1 cellular context compared by ENCODE assay signal in the genomic region with DNA sequence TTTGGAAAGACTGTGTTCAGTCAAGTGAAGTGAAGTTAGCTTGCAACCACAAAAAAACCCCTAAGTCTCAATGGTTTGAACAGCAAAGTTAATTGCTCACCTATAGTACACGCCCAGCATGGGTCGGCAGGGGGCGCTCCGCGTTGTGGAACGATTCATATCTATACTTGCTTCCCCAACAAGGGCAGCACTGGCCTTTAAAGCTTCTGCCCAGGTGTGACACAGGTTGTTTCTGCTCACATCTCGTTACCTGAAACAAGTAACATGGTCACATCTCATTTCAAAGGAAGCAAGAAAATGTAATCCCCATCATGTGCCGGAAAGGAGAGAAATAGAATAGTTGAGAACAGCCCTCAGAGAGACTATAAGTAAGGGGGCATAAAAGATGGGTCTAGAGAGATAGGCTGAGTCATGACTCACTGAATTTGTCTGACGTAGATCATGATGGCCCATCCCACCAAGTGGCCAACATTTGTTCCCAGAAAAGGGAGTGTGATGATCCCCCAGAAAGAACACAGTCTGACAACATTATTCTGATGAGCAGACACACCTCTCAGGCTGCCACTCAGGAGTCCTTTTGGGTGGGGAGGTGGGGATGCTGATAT.
TF ChIP-seq lines count a peak whose summit lies in the region.

No MANE protein-coding gene starts in this region.

TF ChIP-seq in HEK293, 187 proteins besides CTCF, POLR2A, EP300 and RAD21 (continued from another document):
- TF ChIP-seq TSHZ1 (tag by site-specific recombination; IDR thresholded peaks at IDR 0.05; ENCODE audit: borderline replicate concordance), result no peak
- TF ChIP-seq ZNF133 (tag by site-specific recombination; IDR thresholded peaks at IDR 0.05), result no peak
- TF ChIP-seq, protein P1, sequence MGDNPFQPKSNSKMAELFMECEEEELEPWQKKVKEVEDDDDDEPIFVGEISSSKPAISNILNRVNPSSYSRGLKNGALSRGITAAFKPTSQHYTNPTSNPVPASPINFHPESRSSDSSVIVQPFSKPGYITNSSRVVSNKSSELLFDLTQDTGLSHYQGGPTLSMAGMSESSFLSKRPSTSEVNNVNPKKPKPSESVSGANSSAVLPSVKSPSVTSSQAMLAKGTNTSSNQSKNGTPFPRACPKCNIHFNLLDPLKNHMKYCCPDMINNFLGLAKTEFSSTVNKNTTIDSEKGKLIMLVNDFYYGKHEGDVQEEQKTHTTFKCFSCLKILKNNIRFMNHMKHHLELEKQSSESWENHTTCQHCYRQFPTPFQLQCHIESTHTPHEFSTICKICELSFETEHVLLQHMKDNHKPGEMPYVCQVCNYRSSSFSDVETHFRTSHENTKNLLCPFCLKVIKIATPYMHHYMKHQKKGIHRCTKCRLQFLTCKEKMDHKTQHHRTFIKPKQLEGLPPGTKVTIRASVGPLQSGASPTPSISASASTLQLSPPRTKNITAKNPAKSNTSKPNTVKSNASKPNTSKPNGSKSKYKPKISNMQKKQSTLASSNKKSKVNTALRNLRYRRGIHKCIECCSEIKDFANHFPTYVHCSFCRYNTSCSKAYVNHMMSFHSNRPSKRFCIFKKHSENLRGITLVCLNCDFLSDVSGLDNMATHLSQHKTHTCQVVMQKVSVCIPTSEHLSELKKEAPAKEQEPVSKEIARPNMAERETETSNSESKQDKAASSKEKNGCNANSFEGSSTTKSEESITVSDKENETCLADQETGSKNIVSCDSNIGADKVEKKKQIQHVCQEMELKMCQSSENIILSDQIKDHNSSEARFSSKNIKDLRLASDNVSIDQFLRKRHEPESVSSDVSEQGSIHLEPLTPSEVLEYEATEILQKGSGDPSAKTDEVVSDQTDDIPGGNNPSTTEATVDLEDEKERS (tag by site-specific recombination; IDR thresholded peaks at IDR 0.05), result no peak
- TF ChIP-seq, protein P2, sequence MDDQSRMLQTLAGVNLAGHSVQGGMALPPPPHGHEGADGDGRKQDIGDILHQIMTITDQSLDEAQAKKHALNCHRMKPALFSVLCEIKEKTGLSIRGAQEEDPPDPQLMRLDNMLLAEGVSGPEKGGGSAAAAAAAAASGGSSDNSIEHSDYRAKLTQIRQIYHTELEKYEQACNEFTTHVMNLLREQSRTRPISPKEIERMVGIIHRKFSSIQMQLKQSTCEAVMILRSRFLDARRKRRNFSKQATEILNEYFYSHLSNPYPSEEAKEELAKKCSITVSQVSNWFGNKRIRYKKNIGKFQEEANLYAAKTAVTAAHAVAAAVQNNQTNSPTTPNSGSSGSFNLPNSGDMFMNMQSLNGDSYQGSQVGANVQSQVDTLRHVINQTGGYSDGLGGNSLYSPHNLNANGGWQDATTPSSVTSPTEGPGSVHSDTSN (CRISPR knock-in tag; IDR thresholded peaks at IDR 0.05), result no peak
